In the genomic region with DNA sequence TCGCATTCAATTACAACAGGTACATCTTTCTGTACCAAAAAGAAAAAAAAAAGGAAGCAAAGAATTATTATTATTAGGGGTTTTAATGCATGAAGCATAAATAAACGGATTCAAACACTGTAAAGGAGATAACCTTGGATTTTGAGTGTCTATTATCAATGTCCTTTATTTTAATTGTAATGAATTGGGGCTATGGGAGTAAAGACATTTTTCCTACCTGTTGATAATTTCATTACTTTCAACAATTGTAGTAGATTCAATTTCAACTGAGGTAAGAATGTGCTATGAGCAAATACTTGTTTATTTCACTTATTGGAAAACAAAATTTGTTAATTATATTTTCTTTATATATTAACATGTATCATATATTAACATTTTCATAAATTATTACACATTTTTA, we compare ENCODE assay signal across 32 cellular contexts.
"Had no signal": no experiment of that assay in that cellular context is flagged by ENCODE, and none has a peak within 500 bp of the region (broad histone marks: within the 10 kb centered on the region; RNA-seq: fewer than 3 reads in every experiment).

No MANE protein-coding gene starts in this region.

- H3K36me3 ChIP-seq: MG63 had no signal

- H3K9me3 ChIP-seq: MG63 had no signal

- H3K4me3 ChIP-seq: MG63 had no signal

- DNase-seq: Karpas-422, Kasumi-1, MG63, MM.1S, MV-4-11, NCI-H1048, NCI-H1092, NCI-H1092 treated with DMSO at 0.1 percent for 48 hours, NCI-H1105, NCI-H1105 treated with DMSO at 0.1 percent for 48 hours, NCI-H1417 treated with DMSO at 0.1 percent for 48 hours, NCI-H1436, NCI-H1436 treated with DMSO at 0.1 percent for 48 hours, NCI-H146, NCI-H1694, NCI-H1694 treated with DMSO at 0.1 percent for 48 hours, NCI-H187, NCI-H187 treated with DMSO at 0.1 percent for 48 hours, NCI-H1930, NCI-H2029, NCI-H2029 treated with DMSO at 0.1 percent for 48 hours, NCI-H2081, NCI-H2081 treated with DMSO at 0.1 percent for 48 hours, NCI-H2107, NCI-H2171, NCI-H2171 treated with DMSO at 0.1 percent for 48 hours, NCI-H2227 treated with DMSO at 0.1 percent for 48 hours, NCI-H226, NCI-H345, NCI-H446 treated with DMSO at 0.1 percent for 48 hours, NCI-H510A, NCI-H510A treated with DMSO at 0.1 percent for 48 hours had no signal
